In the genomic region with DNA sequence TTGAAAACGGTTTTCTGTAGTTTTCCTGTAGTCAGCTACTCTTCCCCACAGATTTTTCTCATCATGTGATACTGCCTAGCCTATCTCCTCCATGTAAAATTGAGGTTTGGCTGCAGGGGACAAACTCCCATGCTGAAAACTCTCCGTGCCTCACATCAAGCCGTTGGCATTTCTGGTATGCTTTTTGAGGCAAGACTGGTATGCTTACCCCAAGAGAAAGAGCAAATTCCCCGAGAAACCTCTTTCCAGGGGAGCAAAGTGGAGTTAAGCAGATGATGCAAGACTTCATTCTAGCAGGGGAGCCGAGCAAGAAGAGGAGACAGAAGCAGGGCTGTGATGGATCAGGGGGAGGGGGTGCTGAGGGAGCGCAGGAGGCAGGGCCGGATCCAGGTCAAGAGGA, we compare ENCODE assay signal across 14 cellular contexts. TPM values are rescaled to one million over a fixed set of nuclear protein-coding genes. Genes with fewer than 3 reads are reported as not detected.
DNase-seq lines count a peak whose midpoint lies in the region; ATAC-seq, FAIRE-seq and TF ChIP-seq lines count a peak whose summit lies in the region.
"Had no signal": no experiment of that assay in that cellular context is flagged by ENCODE, and none has a peak within 500 bp of the region (broad histone marks: within the 10 kb centered on the region; RNA-seq: fewer than 3 reads in every experiment).

No MANE protein-coding gene starts in this region.

- no peak overlapping the region for H3K27ac Mint-ChIP-seq in activated CD8-positive, alpha-beta memory T cell treated with anti-CD3 and anti-CD28 coated beads, Interleukin-2, amount 10 ng/mL, durations not matched to agents 7 days and 5 days
- H3K27ac Mint-ChIP-seq: activated naive CD8-positive, alpha-beta T cell treated with anti-CD3 and anti-CD28 coated beads, Interleukin-2, amount 10 ng/mL, durations not matched to agents 7 days and 5 days; mesothelial cell of epicardium had no signal

- intact Hi-C loops in mucosa of descending colon (cut with DNase I, micrococcal nuclease), result no loop called here

- no peaks in the 10 kb centered on the region for H3K9me3 Mint-ChIP-seq in activated CD8-positive, alpha-beta memory T cell treated with anti-CD3 and anti-CD28 coated beads, Interleukin-2, amount 10 ng/mL, durations not matched to agents 7 days and 5 days (ENCODE audit: low read depth)
- H3K9me3 Mint-ChIP-seq: activated naive CD8-positive, alpha-beta T cell treated with anti-CD3 and anti-CD28 coated beads, Interleukin-2, amount 10 ng/mL, durations not matched to agents 7 days and 5 days; mesothelial cell of epicardium had no signal

- no peaks in the 10 kb centered on the region for H3K9me3 ChIP-seq in MM.1S (replicated peaks; ENCODE audit: insufficient read depth, low read length)
- no peaks in the 10 kb centered on the region for H3K9me3 ChIP-seq in parathyroid adenoma (ENCODE audit: control insufficient read depth, low read length)
- H3K9me3 ChIP-seq in mucosa of descending colon, result no peaks in the 10 kb centered on the region
- H3K9me3 ChIP-seq: testis had no signal

- CTCF ChIA-PET in activated CD8-positive, alpha-beta memory T cell treated with anti-CD3 and anti-CD28 coated beads, Interleukin-2, amount 10 ng/mL, durations not matched to agents 7 days and 5 days (lab: Charles Lee), result no interaction called here

- H3K4me1 ChIP-seq in MM.1S (ENCODE audit: low read length) (peaks cover 18% of the 10 kb centered on the region), parathyroid adenoma (no peaks in the 10 kb centered on the region), mucosa of descending colon (ENCODE audit: low read depth) (no peaks in the 10 kb centered on the region)
- H3K4me1 ChIP-seq: testis had no signal

- 0 out of 2 replicates have a peak, but pooled peaks cover 4% of the 10 kb centered on the region for H3F3A ChIP-seq in MM.1S (ENCODE audit: insufficient read depth, low read length)

- no peaks in the 10 kb centered on the region for H3K36me3 Mint-ChIP-seq in activated CD8-positive, alpha-beta memory T cell treated with anti-CD3 and anti-CD28 coated beads, Interleukin-2, amount 10 ng/mL, durations not matched to agents 7 days and 5 days
- H3K36me3 Mint-ChIP-seq: activated naive CD8-positive, alpha-beta T cell treated with anti-CD3 and anti-CD28 coated beads, Interleukin-2, amount 10 ng/mL, durations not matched to agents 7 days and 5 days; mesothelial cell of epicardium had no signal

- H3K79me2 ChIP-seq in MM.1S (ENCODE audit: low read length), result no peaks in the 10 kb centered on the region
- H3K79me2 ChIP-seq in parathyroid adenoma, result no peaks in the 10 kb centered on the region

- H3K9ac ChIP-seq in MM.1S (ENCODE audit: low read length) (no peak overlapping the region; the same call in 1 of the 2 replicates), parathyroid adenoma (no peak overlapping the region)

- TF ChIP-seq CTCF in MM.1S (IDR thresholded peaks at IDR 0.05; ENCODE audit: low read length) (no peak), parathyroid adenoma (IDR thresholded peaks at IDR 0.05) (no peak), mucosa of descending colon (IDR thresholded peaks at IDR 0.05) (no peak)

- H3K9me2 ChIP-seq in MM.1S (replicated peaks; ENCODE audit: insufficient read depth, low read length), result no peaks in the 10 kb centered on the region

- H3K4me2 ChIP-seq in MM.1S (ENCODE audit: low read depth, low read length) (peak overlapping the region; percentile 29), parathyroid adenoma (ENCODE audit: low read length) (no peak overlapping the region)

- H3K27ac ChIP-seq in MM.1S (ENCODE audit: low read length) (peak overlapping the region; percentile 31; the same call in 1 of the 2 replicates), parathyroid adenoma (no peak overlapping the region)
- H3K27ac ChIP-seq: testis had no signal

- DNase-seq in MM.1S, result no peak
- peak; percentile 50 for DNase-seq in epidermal melanocyte (ENCODE audit: insufficient read length, low spot score)
- no peak for DNase-seq in activated CD8-positive, alpha-beta memory T cell treated with anti-CD3 and anti-CD28 coated beads, Interleukin-2, amount 10 ng/mL, durations not matched to agents 7 days and 5 days
- DNase-seq in NCI-H2081 (lab: John Stamatoyannopoulos, UW), result no peak
- no peak for DNase-seq in mucosa of descending colon
- no peak for DNase-seq in hypothalamus (lab: John Stamatoyannopoulos, UW)
- DNase-seq: activated naive CD8-positive, alpha-beta T cell treated with anti-CD3 and anti-CD28 coated beads, Interleukin-2, amount 10 ng/mL, durations not matched to agents 7 days and 5 days; NCI-H146; PC-3; stimulated activated CD4-positive, alpha-beta T cell treated with anti-CD3 and anti-CD28 coated beads, Interleukin-2, amount 100 ng/mL, for 24 hours; testis had no signal

- ATAC-seq in activated CD8-positive, alpha-beta memory T cell treated with anti-CD3 and anti-CD28 coated beads, Interleukin-2, amount 10 ng/mL, durations not matched to agents 7 days and 5 days, result no peak
- ATAC-seq in mucosa of descending colon, result no peak
- ATAC-seq: PC-3 had no signal

- peaks cover 24% of the 10 kb centered on the region for H3K4me1 Mint-ChIP-seq in activated CD8-positive, alpha-beta memory T cell treated with anti-CD3 and anti-CD28 coated beads, Interleukin-2, amount 10 ng/mL, durations not matched to agents 7 days and 5 days

- H3K27me3 ChIP-seq in MM.1S (replicated peaks; ENCODE audit: insufficient read depth, low read length) (no peaks in the 10 kb centered on the region), parathyroid adenoma (ENCODE audit: control insufficient read depth, insufficient read depth, low read length) (no peaks in the 10 kb centered on the region)
- H3K27me3 ChIP-seq: testis had no signal

- H4K20me1 ChIP-seq in MM.1S (ENCODE audit: insufficient read depth, low read length), result no peaks in the 10 kb centered on the region

- H2AFZ ChIP-seq in MM.1S (ENCODE audit: low read length) (peak overlapping the region; percentile 31), parathyroid adenoma (peak overlapping the region; percentile 38)

- H3K4me3 ChIP-seq in MM.1S (ENCODE audit: low read length), result no peak overlapping the region
- H3K4me3 ChIP-seq in parathyroid adenoma (ENCODE audit: low read depth, low read length), result no peak overlapping the region
- H3K4me3 ChIP-seq in mucosa of descending colon, result no peak overlapping the region
- H3K4me3 ChIP-seq: testis had no signal

- H3K36me3 ChIP-seq in MM.1S (replicated peaks; ENCODE audit: insufficient read depth, low read length) (no peaks in the 10 kb centered on the region), parathyroid adenoma (ENCODE audit: control insufficient read depth, insufficient read depth, low read length) (no peaks in the 10 kb centered on the region), mucosa of descending colon (ENCODE audit: low read depth) (no peaks in the 10 kb centered on the region)

- FAIRE-seq in G401.6 (lab: Jason Lieb, UNC), result peak; percentile 25

- no peaks in the 10 kb centered on the region for H3K27me3 Mint-ChIP-seq in activated CD8-positive, alpha-beta memory T cell treated with anti-CD3 and anti-CD28 coated beads, Interleukin-2, amount 10 ng/mL, durations not matched to agents 7 days and 5 days
- H3K27me3 Mint-ChIP-seq: activated naive CD8-positive, alpha-beta T cell treated with anti-CD3 and anti-CD28 coated beads, Interleukin-2, amount 10 ng/mL, durations not matched to agents 7 days and 5 days had no signal

- H3K4me3 Mint-ChIP-seq in activated CD8-positive, alpha-beta memory T cell treated with anti-CD3 and anti-CD28 coated beads, Interleukin-2, amount 10 ng/mL, durations not matched to agents 7 days and 5 days, result no peak overlapping the region
- H3K4me3 Mint-ChIP-seq: activated naive CD8-positive, alpha-beta T cell treated with anti-CD3 and anti-CD28 coated beads, Interleukin-2, amount 10 ng/mL, durations not matched to agents 7 days and 5 days; mesothelial cell of epicardium had no signal

RNA-seq across cellular contexts. Expression of a gene that starts 4.8 kb away (rescaled TPM):
- total RNA-seq in activated CD8-positive, alpha-beta memory T cell treated with anti-CD3 and anti-CD28 coated beads, Interleukin-2, amount 10 ng/mL, durations not matched to agents 7 days and 5 days, result 1 to 10 TPM; 2.1 to 4.7 TPM
- total RNA-seq in mucosa of descending colon, result 1 to 10 TPM; 1.4 to 2.7 (median 2.1) TPM
- total RNA-seq: mesothelial cell of epicardium had no signal

RNA-seq across cellular contexts. Expression of a gene that starts 28.3 kb away (rescaled TPM):
- total RNA-seq in activated CD8-positive, alpha-beta memory T cell treated with anti-CD3 and anti-CD28 coated beads, Interleukin-2, amount 10 ng/mL, durations not matched to agents 7 days and 5 days, result 1,000 to 10,000 TPM; 1,797 to 1,809 TPM
- total RNA-seq in mucosa of descending colon, result 1,000 to 10,000 TPM; 1,241 to 1,374 (median 1,261) TPM
